ENCODE assay signal across 9 cellular contexts in the genomic region with DNA sequence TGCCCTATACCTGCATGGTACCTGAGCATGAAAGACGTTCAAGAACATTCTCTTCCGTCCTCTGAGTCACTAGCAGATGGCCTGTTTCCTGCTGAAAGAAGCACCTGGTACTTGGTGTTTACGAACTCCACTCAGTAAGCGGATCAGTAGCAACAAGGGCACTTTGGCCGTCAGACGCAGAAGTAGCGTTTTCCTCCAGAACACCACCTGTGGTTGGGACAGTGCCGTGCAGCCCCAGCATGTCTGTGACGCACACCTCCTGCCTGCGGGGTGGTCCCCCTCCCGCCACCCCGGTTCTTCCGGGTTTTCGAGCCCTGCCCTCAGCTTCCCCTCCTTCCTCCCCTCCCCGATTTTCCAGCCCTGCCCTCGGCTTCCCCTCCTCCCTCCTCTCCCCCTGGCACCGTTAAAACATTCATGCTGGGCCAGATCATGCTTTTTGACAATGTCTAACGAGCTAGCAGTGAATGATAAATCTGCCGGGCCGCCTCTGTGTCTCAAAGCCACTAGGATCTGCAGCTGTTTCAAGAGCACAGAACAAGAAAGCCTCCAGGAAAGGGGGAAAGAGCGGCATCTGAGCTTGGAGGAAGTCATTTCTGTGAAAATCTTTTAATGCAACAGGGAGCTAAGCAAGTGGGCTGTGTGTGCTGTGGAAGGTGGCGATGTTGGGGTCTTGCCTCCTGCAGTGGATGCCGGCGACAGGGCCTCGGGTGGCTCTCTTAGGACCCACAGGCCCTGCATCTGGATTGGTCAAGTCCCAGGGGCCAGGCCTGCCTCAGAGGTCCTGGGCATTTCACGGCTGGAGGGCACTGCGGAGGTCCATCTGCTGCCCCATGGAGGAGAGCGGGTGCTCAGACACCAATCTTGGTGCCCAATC.
DNase-seq lines count a peak whose midpoint lies in the region; ATAC-seq, FAIRE-seq and TF ChIP-seq lines count a peak whose summit lies in the region.
"Had no signal": no experiment of that assay in that cellular context is flagged by ENCODE, and none has a peak within 500 bp of the region (broad histone marks: within the 10 kb centered on the region; RNA-seq: fewer than 3 reads in every experiment).

No MANE protein-coding gene starts in this region.

- H3K9me3 ChIP-seq in BLaER1, result no peaks in the 10 kb centered on the region; the same call in 1 of the 2 replicates
- H3K9me3 ChIP-seq in left lung, result no peaks in the 10 kb centered on the region
- no peaks in the 10 kb centered on the region for H3K9me3 ChIP-seq in thyroid gland

- H3K4me2 ChIP-seq in BLaER1, result peak overlapping the region; percentile 73

- TF ChIP-seq CTCF in left lung (IDR thresholded peaks at IDR 0.05) (no peak), thyroid gland (IDR thresholded peaks at IDR 0.05) (peak in 1 of 6 experiments; percentile 9)

- no peak for TF ChIP-seq POLR2A in thyroid gland (IDR thresholded peaks at IDR 0.05)

- H3K27me3 ChIP-seq in BLaER1, result peaks cover 22% of the 10 kb centered on the region
- H3K27me3 ChIP-seq in left lung, result peaks cover 13 to 73% of the 10 kb centered on the region in 2 donors
- no peaks in the 10 kb centered on the region for H3K27me3 ChIP-seq in thyroid gland

- peak; percentile 87 for ATAC-seq in GM21576 (IDR thresholded peaks at IDR 0.05; ENCODE audit: unreplicated experiment)
- ATAC-seq in left lung, result peak; percentile 51

- no peaks in the 10 kb centered on the region for H3K36me3 ChIP-seq in BLaER1
- no peaks in the 10 kb centered on the region for H3K36me3 ChIP-seq in left lung
- H3K36me3 ChIP-seq in thyroid gland, result no peaks in the 10 kb centered on the region

- H3K4me1 ChIP-seq in BLaER1, result peaks cover 39% of the 10 kb centered on the region
- H3K4me1 ChIP-seq in left lung, result peaks cover 0 to 16% of the 10 kb centered on the region in 2 donors
- peaks cover 0 to 22% of the 10 kb centered on the region in 2 donors for H3K4me1 ChIP-seq in thyroid gland

- no peaks in the 10 kb centered on the region for H4K20me1 ChIP-seq in BLaER1

- DNase-seq in NCI-H146 treated with DMSO at 0.1 percent for 48 hours (lab: John Stamatoyannopoulos, UW; ENCODE audit: unreplicated experiment) (peak; percentile 69), left lung (peak in 1 of 2 donors; percentile 72), thyroid gland (peak; percentile 22 to 25), urothelium cell line (ENCODE audit: low spot score) (no peak), SK-N-DZ (ENCODE audit: low spot score) (no peak)
- peak; percentile 61 for DNase-seq in activated CD8-positive, alpha-beta memory T cell treated with anti-CD3 and anti-CD28 coated beads, Interleukin-2, amount 50 U/mL, for 48 hours
- DNase-seq: DND-41 had no signal

- 38 to 43% methylated on average over 25 to 26 of the region's 28 CpGs for WGBS in thyroid gland, 2 donors

- H3K4me3 ChIP-seq in BLaER1 (peak overlapping the region; percentile 6; the same call in 1 of the 2 replicates), left lung (no peak overlapping the region), thyroid gland (replicated peaks in 1 of 3) (no peak overlapping the region)

- no peak for FAIRE-seq in urothelium cell line (lab: Jason Lieb, UNC)

- peak overlapping the region; percentile 4; the same call in 1 of the 2 replicates for H3K9ac ChIP-seq in BLaER1

- intact Hi-C loops in left lung (cut with DNase I) (no loop called here), thyroid gland (cut with DNase I) (loop anchor here (10.0 kb wide), 2 partner anchors 335 to 565 kb away; a partner anchor contains a TSS)

- H3K27ac ChIP-seq in BLaER1 (peak overlapping the region; percentile 16; the same call in 1 of the 2 replicates), left lung (no peak overlapping the region), thyroid gland (no peak overlapping the region)

Comparison
In these comparisons a context has a peak if more than half of its experiments do, and no peak if none do; other contexts are left out.
1. DNase-seq: peak in NCI-H146 treated with DMSO at 0.1 percent for 48 hours (single experiment), activated CD8-positive, alpha-beta memory T cell treated with anti-CD3 and anti-CD28 coated beads, Interleukin-2, amount 50 U/mL, for 48 hours (single experiment) and thyroid gland (2 of 2); none in urothelium cell line (single experiment) and SK-N-DZ (single experiment).